Comparison of ENCODE assay signal across 28 cellular contexts in the genomic region with DNA sequence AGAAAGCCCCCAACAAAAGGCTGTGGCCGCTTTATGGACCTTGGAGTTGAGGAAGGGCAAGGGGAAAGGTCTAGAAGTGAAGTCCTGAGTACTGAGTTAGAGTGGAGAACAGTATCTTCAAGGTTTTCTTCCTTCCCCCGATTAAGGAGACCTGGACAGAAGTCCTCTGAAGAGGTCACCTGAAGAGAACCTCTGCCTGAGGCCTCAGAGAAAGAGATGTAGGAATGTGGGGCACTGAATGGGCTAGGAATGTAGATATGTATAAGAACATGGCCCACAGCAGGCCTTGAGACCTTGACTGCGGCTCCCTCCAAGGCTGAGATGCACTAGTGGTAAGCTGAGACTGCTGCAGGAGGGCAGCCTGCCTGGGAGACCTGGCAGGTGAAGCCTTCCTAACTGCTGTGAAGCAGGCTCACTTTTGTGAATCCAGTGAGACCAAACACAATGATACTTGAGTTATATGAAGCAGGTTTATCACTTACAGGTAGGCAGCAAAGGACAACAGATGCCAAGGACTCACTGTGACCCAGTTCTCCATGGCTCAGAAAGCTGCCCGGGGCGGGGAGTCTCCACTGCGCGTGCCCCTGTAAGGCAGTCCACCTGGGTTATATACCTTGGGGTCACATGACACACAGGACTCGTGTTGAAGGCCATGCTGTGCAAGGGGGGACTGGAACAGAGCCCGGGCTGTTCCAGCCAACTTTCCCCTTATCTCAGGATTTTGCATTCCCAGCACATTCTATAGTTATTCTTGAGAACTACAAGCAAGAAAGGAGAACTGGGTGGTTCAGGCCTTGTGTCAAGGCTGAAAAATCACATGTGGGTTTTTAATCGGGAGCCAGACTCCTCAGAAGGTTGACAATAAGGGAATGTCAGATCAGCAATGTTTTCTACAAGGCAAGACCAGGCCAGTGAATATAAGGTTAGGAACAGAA.
DNase-seq lines count a peak whose midpoint lies in the region; FAIRE-seq and TF ChIP-seq lines count a peak whose summit lies in the region.
"Had no signal": no experiment of that assay in that cellular context is flagged by ENCODE, and none has a peak within 500 bp of the region (broad histone marks: within the 10 kb centered on the region; RNA-seq: fewer than 3 reads in every experiment).

No MANE protein-coding gene starts in this region.

- no peaks in the 10 kb centered on the region for H3K36me3 Mint-ChIP-seq in Caco-2 (ENCODE audit: insufficient read depth, unreplicated experiment)
- H3K36me3 Mint-ChIP-seq in endodermal cell (ENCODE audit: low read depth) = peaks cover 7% of the 10 kb centered on the region
- no peaks in the 10 kb centered on the region for H3K36me3 Mint-ChIP-seq in nephron (ENCODE audit: low read depth)
- H3K36me3 Mint-ChIP-seq: activated CD8-positive, alpha-beta memory T cell treated with anti-CD3 and anti-CD28 coated beads, Interleukin-2, amount 10 ng/mL, durations not matched to agents 7 days and 5 days; activated naive CD4-positive, alpha-beta T cell treated with anti-CD3 and anti-CD28 coated beads, Interleukin-2, amount 50 U/mL, for 24 hours had no signal

- no peak for FAIRE-seq in HTR-8/SVneo (lab: Jason Lieb, UNC)
- FAIRE-seq: D721Med, urothelium cell line had no signal

- no peak for TF ChIP-seq EP300 in Ishikawa (IDR thresholded peaks at IDR 0.05; ENCODE audit: borderline replicate concordance)

- H3K4me3 Mint-ChIP-seq in Caco-2 (ENCODE audit: unreplicated experiment) (no peak overlapping the region), endodermal cell (no peak overlapping the region), nephron (no peak overlapping the region)
- H3K4me3 Mint-ChIP-seq: activated CD4-positive, alpha-beta T cell treated with anti-CD3 and anti-CD28 coated beads, Interleukin-2, amount 10 ng/mL, durations not matched to agents 7 days and 5 days; activated CD8-positive, alpha-beta memory T cell treated with anti-CD3 and anti-CD28 coated beads, Interleukin-2, amount 10 ng/mL, durations not matched to agents 7 days and 5 days; activated naive CD4-positive, alpha-beta T cell treated with anti-CD3 and anti-CD28 coated beads, Interleukin-2, amount 50 U/mL, for 24 hours; activated T-helper 1 cell treated with anti-CD3 and anti-CD28 coated beads, Interleukin-12 subunit alpha, Interleukin-12 subunit beta, Interleukin-2, Interleukin-4 antibody, amounts not matched to agents 30 ng/mL and 10 ng/mL and 1 ng/mL, durations not matched to agents 14 hours and 24 hours and 36 hours; T-helper 1 cell treated with Interleukin-12 subunit alpha and Interleukin-12 subunit beta and Interleukin-4 antibody, amounts not matched to agents 30 μg/mL and 1 μg/mL, for 36 hours had no signal

- H3K9ac ChIP-seq in endodermal cell (ENCODE audit: extremely low read depth, low read length, poor library complexity, severe bottlenecking) = no peak overlapping the region
- H3K9ac ChIP-seq: BLaER1 treated with 17β-estradiol and CSF1 and Interleukin-3, amounts not matched to agents 10 nM and 100 nM had no signal

- no peaks in the 10 kb centered on the region for H3K9me3 Mint-ChIP-seq in Caco-2 (ENCODE audit: unreplicated experiment)
- H3K9me3 Mint-ChIP-seq in endodermal cell = no peaks in the 10 kb centered on the region
- no peaks in the 10 kb centered on the region for H3K9me3 Mint-ChIP-seq in nephron
- H3K9me3 Mint-ChIP-seq: activated CD4-positive, alpha-beta T cell treated with anti-CD3 and anti-CD28 coated beads, Interleukin-2, amount 10 ng/mL, durations not matched to agents 7 days and 5 days; activated naive CD4-positive, alpha-beta T cell treated with anti-CD3 and anti-CD28 coated beads, Interleukin-2, amount 50 U/mL, for 24 hours; activated T-helper 1 cell treated with anti-CD3 and anti-CD28 coated beads, Interleukin-12 subunit alpha, Interleukin-12 subunit beta, Interleukin-2, Interleukin-4 antibody, amounts not matched to agents 30 ng/mL and 10 ng/mL and 1 ng/mL, durations not matched to agents 14 hours and 24 hours and 36 hours; T-helper 1 cell treated with Interleukin-12 subunit alpha and Interleukin-12 subunit beta and Interleukin-4 antibody, amounts not matched to agents 30 μg/mL and 1 μg/mL, for 36 hours had no signal

- CTCF ChIA-PET in Caco-2 (lab: Charles Lee) = interaction anchor here (0.6 kb wide), 1 partner anchor 24 kb away, joined by 8 read pairs; no protein-coding TSS in a partner anchor

- H3K4me1 Mint-ChIP-seq in Caco-2 (ENCODE audit: low read depth, unreplicated experiment) (peaks cover 19% of the 10 kb centered on the region), endodermal cell (peaks cover 53% of the 10 kb centered on the region), nephron (peaks cover 42% of the 10 kb centered on the region)
- H3K4me1 Mint-ChIP-seq: activated CD4-positive, alpha-beta T cell treated with anti-CD3 and anti-CD28 coated beads, Interleukin-2, amount 10 ng/mL, durations not matched to agents 7 days and 5 days; activated naive CD4-positive, alpha-beta T cell treated with anti-CD3 and anti-CD28 coated beads, Interleukin-2, amount 50 U/mL, for 24 hours had no signal

- no peak for DNase-seq in Caco-2
- peak; percentile 71 for DNase-seq in endodermal cell
- no peak for DNase-seq in esophagus squamous epithelium (lab: John Stamatoyannopoulos, UW)
- no peak for DNase-seq in HTR-8/SVneo (ENCODE audit: insufficient read length, low spot score)
- DNase-seq in SW480 (ENCODE audit: low spot score) = no peak
- DNase-seq in GM20000 (ENCODE audit: low spot score) = no peak
- DNase-seq: activated CD4-positive, alpha-beta T cell treated with anti-CD3 and anti-CD28 coated beads, Interleukin-2, amount 10 ng/mL, durations not matched to agents 7 days and 5 days; activated CD8-positive, alpha-beta memory T cell treated with anti-CD3 and anti-CD28 coated beads, Interleukin-2, amount 10 ng/mL, durations not matched to agents 7 days and 5 days; effector CD8-positive, alpha-beta T cell; EL; Kasumi-1; mammary epithelial cell; NCI-H187; NCI-H345; NK-92 treated with Interleukin-12 subunit alpha and Interleukin-12 subunit beta, amount 100 ng/mL, for 24 hours; Peyer's patch; right lobe of liver had no signal

- no peaks in the 10 kb centered on the region for H3K27me3 Mint-ChIP-seq in Caco-2 (ENCODE audit: insufficient read depth, unreplicated experiment)
- H3K27me3 Mint-ChIP-seq in endodermal cell (ENCODE audit: insufficient read depth) = peaks cover 61% of the 10 kb centered on the region
- peaks cover 7% of the 10 kb centered on the region for H3K27me3 Mint-ChIP-seq in nephron (ENCODE audit: low read depth)
- H3K27me3 Mint-ChIP-seq: activated naive CD4-positive, alpha-beta T cell treated with anti-CD3 and anti-CD28 coated beads, Interleukin-2, amount 50 U/mL, for 24 hours had no signal

- intact Hi-C loops in Caco-2 (cut with micrococcal nuclease; ENCODE audit: unreplicated experiment) (no loop called here), esophagus squamous epithelium (cut with DNase I) (no loop called here)

- 78 to 85% methylated on average over 6 to 10 of the region's 10 CpGs for WGBS in endodermal cell (ENCODE audit: insufficient coverage in 1 of 2, insufficient read length in 1 of 2), 2 experiments
- 71 to 96% methylated on average over 5 to 9 of the region's 10 CpGs for WGBS in esophagus squamous epithelium, 2 donors

- H3K36me3 ChIP-seq in Caco-2 (ENCODE audit: control insufficient read depth, insufficient read depth, low read length) (no peaks in the 10 kb centered on the region), endodermal cell (ENCODE audit: control insufficient read depth, insufficient read depth, low read length) (no peaks in the 10 kb centered on the region), esophagus squamous epithelium (no peaks in the 10 kb centered on the region)
- H3K36me3 ChIP-seq: ascending aorta; BLaER1 treated with 17β-estradiol and CSF1 and Interleukin-3, amounts not matched to agents 10 nM and 100 nM; gastroesophageal sphincter; Peyer's patch; right lobe of liver; SJSA1 had no signal

- BruUV-seq in Caco-2 (replicated peaks; lab: Mats Ljungman, UMichigan) = no TSS peak

- no peak overlapping the region for H3K27ac ChIP-seq in endodermal cell (ENCODE audit: low read depth, low read length)
- H3K27ac ChIP-seq in esophagus squamous epithelium = no peak overlapping the region
- H3K27ac ChIP-seq: ascending aorta; BLaER1 treated with 17β-estradiol and CSF1 and Interleukin-3, amounts not matched to agents 10 nM and 100 nM; gastroesophageal sphincter; Peyer's patch; right lobe of liver; SJSA1 had no signal

- H3K4me1 ChIP-seq in Caco-2 = peaks cover 37% of the 10 kb centered on the region
- peaks cover 26% of the 10 kb centered on the region for H3K4me1 ChIP-seq in endodermal cell (ENCODE audit: control insufficient read depth, insufficient read depth, low read length)
- no peaks in the 10 kb centered on the region for H3K4me1 ChIP-seq in esophagus squamous epithelium
- H3K4me1 ChIP-seq: ascending aorta, gastroesophageal sphincter, Peyer's patch, right lobe of liver had no signal

- H3K27me3 ChIP-seq in Caco-2 (replicated peaks; ENCODE audit: control insufficient read depth, insufficient read depth, low read length) = no peaks in the 10 kb centered on the region
- no peaks in the 10 kb centered on the region for H3K27me3 ChIP-seq in endodermal cell (ENCODE audit: control insufficient read depth, insufficient read depth, low read length, poor library complexity, severe bottlenecking)
- no peaks in the 10 kb centered on the region for H3K27me3 ChIP-seq in esophagus squamous epithelium
- H3K27me3 ChIP-seq: ascending aorta; BLaER1 treated with 17β-estradiol and CSF1 and Interleukin-3, amounts not matched to agents 10 nM and 100 nM; Peyer's patch; right lobe of liver; SJSA1 had no signal

- H3K4me3 ChIP-seq in Caco-2 (ENCODE audit: low read depth, low read length) (no peak overlapping the region), endodermal cell (ENCODE audit: low read length) (no peak overlapping the region), esophagus squamous epithelium (no peak overlapping the region)
- H3K4me3 ChIP-seq: ascending aorta; BLaER1 treated with 17β-estradiol and CSF1 and Interleukin-3, amounts not matched to agents 10 nM and 100 nM; gastroesophageal sphincter; Peyer's patch; right lobe of liver; SJSA1 had no signal

- no peaks in the 10 kb centered on the region for H3K9me3 ChIP-seq in Caco-2
- no peaks in the 10 kb centered on the region for H3K9me3 ChIP-seq in endodermal cell (ENCODE audit: control insufficient read depth, low read length)
- H3K9me3 ChIP-seq in esophagus squamous epithelium = no peaks in the 10 kb centered on the region
- H3K9me3 ChIP-seq: ascending aorta; BLaER1 treated with 17β-estradiol and CSF1 and Interleukin-3, amounts not matched to agents 10 nM and 100 nM; gastroesophageal sphincter; Peyer's patch; right lobe of liver; SJSA1 had no signal

- POLR2A ChIA-PET in Caco-2 (lab: Charles Lee) = no interaction called here

- TF ChIP-seq POLR2A in esophagus squamous epithelium (IDR thresholded peaks at IDR 0.05) = no peak

- TF ChIP-seq CTCF in Caco-2 (IDR thresholded peaks at IDR 0.05; ENCODE audit: insufficient read depth in 1 of 2, low read depth in 1 of 2, low read length in 1 of 2, severe bottlenecking in 1 of 2, unreplicated experiment in 1 of 2) = no peak
- TF ChIP-seq CTCF in endodermal cell (conservative IDR thresholded peaks at IDR 0.05) = no peak
- TF ChIP-seq CTCF in nephron (IDR thresholded peaks at IDR 0.05; ENCODE audit: unreplicated experiment in 3 of 3) = no peak
- TF ChIP-seq CTCF in esophagus squamous epithelium (IDR thresholded peaks at IDR 0.05) = no peak
- TF ChIP-seq CTCF in GM20000 (IDR thresholded peaks at IDR 0.05; ENCODE audit: extremely low read depth, missing control alignments) = no peak

- no peak for TF ChIP-seq RAD21 in Ishikawa (IDR thresholded peaks at IDR 0.05; ENCODE audit: low read depth)

- H3K27ac Mint-ChIP-seq in Caco-2 (ENCODE audit: unreplicated experiment) (peak overlapping the region; percentile 70), endodermal cell (peak overlapping the region; percentile 37), nephron (peak overlapping the region; percentile 86 to 91 (median 88))
- H3K27ac Mint-ChIP-seq: activated CD4-positive, alpha-beta T cell treated with anti-CD3 and anti-CD28 coated beads, Interleukin-2, amount 10 ng/mL, durations not matched to agents 7 days and 5 days; activated CD8-positive, alpha-beta memory T cell treated with anti-CD3 and anti-CD28 coated beads, Interleukin-2, amount 10 ng/mL, durations not matched to agents 7 days and 5 days; activated naive CD4-positive, alpha-beta T cell treated with anti-CD3 and anti-CD28 coated beads, Interleukin-2, amount 50 U/mL, for 24 hours; activated T-helper 1 cell treated with anti-CD3 and anti-CD28 coated beads, Interleukin-12 subunit alpha, Interleukin-12 subunit beta, Interleukin-2, Interleukin-4 antibody, amounts not matched to agents 30 ng/mL and 10 ng/mL and 1 ng/mL, durations not matched to agents 14 hours and 24 hours and 36 hours; T-helper 1 cell treated with Interleukin-12 subunit alpha and Interleukin-12 subunit beta and Interleukin-4 antibody, amounts not matched to agents 30 μg/mL and 1 μg/mL, for 36 hours had no signal

Comparison
In these comparisons a context has a peak if more than half of its experiments do, and no peak if none do; other contexts are left out.
1. H3K27ac Mint-ChIP-seq: peak in every context shown above with its lines; median percentile 88 in nephron; 70 in Caco-2; 37 in endodermal cell.